In genomic region chr14:21302013-21302857, GRCh38 we compare ENCODE assay signal across 3 cellular contexts.
TF ChIP-seq lines count a peak whose summit lies in the region.

No MANE protein-coding gene starts in this region.

TF ChIP-seq in HepG2, 621 proteins besides CTCF, POLR2A, EP300 and RAD21 (continues in another document):
- TF ChIP-seq THAP11 (CRISPR knock-in tag; IDR thresholded peaks at IDR 0.05) (peak; percentile 11; the same call in 1 of the 2 replicates), JUNB (CRISPR knock-in tag; IDR thresholded peaks at IDR 0.05; ENCODE audit: borderline replicate concordance) (no peak), DPF2 (CRISPR knock-in tag; IDR thresholded peaks at IDR 0.05; ENCODE audit: borderline replicate concordance, low read depth) (no peak), FOXA1 (IDR thresholded peaks at IDR 0.05) (peak; percentile 62; the same call in 1 of the 2 replicates), FOXA1 (CRISPR knock-in tag; IDR thresholded peaks at IDR 0.05) (no peak), HMG20A (CRISPR knock-in tag; IDR thresholded peaks at IDR 0.05; ENCODE audit: borderline replicate concordance) (peak; percentile 61; the same call in 1 of the 2 replicates), ZNF713 (CRISPR knock-in tag; IDR thresholded peaks at IDR 0.05) (0 out of 2 replicates have a peak, but pooled peaks have one; percentile 40), ZNF639 (CRISPR knock-in tag; conservative IDR thresholded peaks at IDR 0.05) (no peak), ZNF333 (CRISPR knock-in tag; IDR thresholded peaks at IDR 0.05; ENCODE audit: borderline replicate concordance) (no peak)
- TF ChIP-seq, protein P1, sequence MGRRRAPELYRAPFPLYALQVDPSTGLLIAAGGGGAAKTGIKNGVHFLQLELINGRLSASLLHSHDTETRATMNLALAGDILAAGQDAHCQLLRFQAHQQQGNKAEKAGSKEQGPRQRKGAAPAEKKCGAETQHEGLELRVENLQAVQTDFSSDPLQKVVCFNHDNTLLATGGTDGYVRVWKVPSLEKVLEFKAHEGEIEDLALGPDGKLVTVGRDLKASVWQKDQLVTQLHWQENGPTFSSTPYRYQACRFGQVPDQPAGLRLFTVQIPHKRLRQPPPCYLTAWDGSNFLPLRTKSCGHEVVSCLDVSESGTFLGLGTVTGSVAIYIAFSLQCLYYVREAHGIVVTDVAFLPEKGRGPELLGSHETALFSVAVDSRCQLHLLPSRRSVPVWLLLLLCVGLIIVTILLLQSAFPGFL (CRISPR knock-in tag; IDR thresholded peaks at IDR 0.05), result no peak
- TF ChIP-seq, protein P2, sequence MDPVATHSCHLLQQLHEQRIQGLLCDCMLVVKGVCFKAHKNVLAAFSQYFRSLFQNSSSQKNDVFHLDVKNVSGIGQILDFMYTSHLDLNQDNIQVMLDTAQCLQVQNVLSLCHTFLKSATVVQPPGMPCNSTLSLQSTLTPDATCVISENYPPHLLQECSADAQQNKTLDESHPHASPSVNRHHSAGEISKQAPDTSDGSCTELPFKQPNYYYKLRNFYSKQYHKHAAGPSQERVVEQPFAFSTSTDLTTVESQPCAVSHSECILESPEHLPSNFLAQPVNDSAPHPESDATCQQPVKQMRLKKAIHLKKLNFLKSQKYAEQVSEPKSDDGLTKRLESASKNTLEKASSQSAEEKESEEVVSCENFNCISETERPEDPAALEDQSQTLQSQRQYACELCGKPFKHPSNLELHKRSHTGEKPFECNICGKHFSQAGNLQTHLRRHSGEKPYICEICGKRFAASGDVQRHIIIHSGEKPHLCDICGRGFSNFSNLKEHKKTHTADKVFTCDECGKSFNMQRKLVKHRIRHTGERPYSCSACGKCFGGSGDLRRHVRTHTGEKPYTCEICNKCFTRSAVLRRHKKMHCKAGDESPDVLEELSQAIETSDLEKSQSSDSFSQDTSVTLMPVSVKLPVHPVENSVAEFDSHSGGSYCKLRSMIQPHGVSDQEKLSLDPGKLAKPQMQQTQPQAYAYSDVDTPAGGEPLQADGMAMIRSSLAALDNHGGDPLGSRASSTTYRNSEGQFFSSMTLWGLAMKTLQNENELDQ (CRISPR knock-in tag; IDR thresholded peaks at IDR 0.05; ENCODE audit: borderline replicate concordance), result no peak

TF ChIP-seq in liver, 16 proteins besides CTCF, POLR2A, EP300 and RAD21:
- TF ChIP-seq TAF1 (conservative IDR thresholded peaks at IDR 0.05) (no peak), FOXA1 (IDR thresholded peaks at IDR 0.05) (no peak), GABPA (IDR thresholded peaks at IDR 0.05 in 1 of 2, conservative IDR thresholded peaks at IDR 0.05 in 1 of 2) (no peak), JUND (IDR thresholded peaks at IDR 0.05) (no peak), RXRA (IDR thresholded peaks at IDR 0.05) (no peak), SP1 (IDR thresholded peaks at IDR 0.05) (no peak), HNF4G (IDR thresholded peaks at IDR 0.05) (peak; percentile 15), EGR1 (IDR thresholded peaks at IDR 0.05; ENCODE audit: low read depth in 2 of 2) (no peak), HNF4A (conservative IDR thresholded peaks at IDR 0.05) (peak; percentile 38 to 68), YY1 (IDR thresholded peaks at IDR 0.05) (no peak)
- TF ChIP-seq, protein P3, sequence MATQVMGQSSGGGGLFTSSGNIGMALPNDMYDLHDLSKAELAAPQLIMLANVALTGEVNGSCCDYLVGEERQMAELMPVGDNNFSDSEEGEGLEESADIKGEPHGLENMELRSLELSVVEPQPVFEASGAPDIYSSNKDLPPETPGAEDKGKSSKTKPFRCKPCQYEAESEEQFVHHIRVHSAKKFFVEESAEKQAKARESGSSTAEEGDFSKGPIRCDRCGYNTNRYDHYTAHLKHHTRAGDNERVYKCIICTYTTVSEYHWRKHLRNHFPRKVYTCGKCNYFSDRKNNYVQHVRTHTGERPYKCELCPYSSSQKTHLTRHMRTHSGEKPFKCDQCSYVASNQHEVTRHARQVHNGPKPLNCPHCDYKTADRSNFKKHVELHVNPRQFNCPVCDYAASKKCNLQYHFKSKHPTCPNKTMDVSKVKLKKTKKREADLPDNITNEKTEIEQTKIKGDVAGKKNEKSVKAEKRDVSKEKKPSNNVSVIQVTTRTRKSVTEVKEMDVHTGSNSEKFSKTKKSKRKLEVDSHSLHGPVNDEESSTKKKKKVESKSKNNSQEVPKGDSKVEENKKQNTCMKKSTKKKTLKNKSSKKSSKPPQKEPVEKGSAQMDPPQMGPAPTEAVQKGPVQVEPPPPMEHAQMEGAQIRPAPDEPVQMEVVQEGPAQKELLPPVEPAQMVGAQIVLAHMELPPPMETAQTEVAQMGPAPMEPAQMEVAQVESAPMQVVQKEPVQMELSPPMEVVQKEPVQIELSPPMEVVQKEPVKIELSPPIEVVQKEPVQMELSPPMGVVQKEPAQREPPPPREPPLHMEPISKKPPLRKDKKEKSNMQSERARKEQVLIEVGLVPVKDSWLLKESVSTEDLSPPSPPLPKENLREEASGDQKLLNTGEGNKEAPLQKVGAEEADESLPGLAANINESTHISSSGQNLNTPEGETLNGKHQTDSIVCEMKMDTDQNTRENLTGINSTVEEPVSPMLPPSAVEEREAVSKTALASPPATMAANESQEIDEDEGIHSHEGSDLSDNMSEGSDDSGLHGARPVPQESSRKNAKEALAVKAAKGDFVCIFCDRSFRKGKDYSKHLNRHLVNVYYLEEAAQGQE (IDR thresholded peaks at IDR 0.05), result no peak

TF ChIP-seq in WTC11, 78 proteins besides CTCF, POLR2A, EP300 and RAD21:
- TF ChIP-seq, protein P4, sequence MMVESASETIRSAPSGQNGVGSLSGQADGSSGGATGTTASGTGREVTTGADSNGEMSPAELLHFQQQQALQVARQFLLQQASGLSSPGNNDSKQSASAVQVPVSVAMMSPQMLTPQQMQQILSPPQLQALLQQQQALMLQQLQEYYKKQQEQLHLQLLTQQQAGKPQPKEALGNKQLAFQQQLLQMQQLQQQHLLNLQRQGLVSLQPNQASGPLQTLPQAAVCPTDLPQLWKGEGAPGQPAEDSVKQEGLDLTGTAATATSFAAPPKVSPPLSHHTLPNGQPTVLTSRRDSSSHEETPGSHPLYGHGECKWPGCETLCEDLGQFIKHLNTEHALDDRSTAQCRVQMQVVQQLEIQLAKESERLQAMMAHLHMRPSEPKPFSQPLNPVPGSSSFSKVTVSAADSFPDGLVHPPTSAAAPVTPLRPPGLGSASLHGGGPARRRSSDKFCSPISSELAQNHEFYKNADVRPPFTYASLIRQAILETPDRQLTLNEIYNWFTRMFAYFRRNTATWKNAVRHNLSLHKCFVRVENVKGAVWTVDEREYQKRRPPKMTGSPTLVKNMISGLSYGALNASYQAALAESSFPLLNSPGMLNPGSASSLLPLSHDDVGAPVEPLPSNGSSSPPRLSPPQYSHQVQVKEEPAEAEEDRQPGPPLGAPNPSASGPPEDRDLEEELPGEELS (CRISPR knock-in tag; IDR thresholded peaks at IDR 0.05), result no peak
- TF ChIP-seq ZNF232 (CRISPR knock-in tag; IDR thresholded peaks at IDR 0.05) (no peak), HMGA2 (CRISPR knock-in tag; IDR thresholded peaks at IDR 0.05) (no peak), RELA (CRISPR knock-in tag; IDR thresholded peaks at IDR 0.05; ENCODE audit: borderline replicate concordance) (no peak), RORB (CRISPR knock-in tag; IDR thresholded peaks at IDR 0.05) (no peak), NFATC4 (CRISPR knock-in tag; IDR thresholded peaks at IDR 0.05) (no peak), ZNF532 (CRISPR knock-in tag; IDR thresholded peaks at IDR 0.05; ENCODE audit: borderline replicate concordance) (no peak), CBFB (CRISPR knock-in tag; IDR thresholded peaks at IDR 0.05; ENCODE audit: low read depth) (no peak), NFE2L1 (CRISPR knock-in tag; IDR thresholded peaks at IDR 0.05) (no peak), GRHL2 (CRISPR knock-in tag; IDR thresholded peaks at IDR 0.05; ENCODE audit: insufficient replicate concordance, severe bottlenecking) (no peak)
- TF ChIP-seq, protein P5, sequence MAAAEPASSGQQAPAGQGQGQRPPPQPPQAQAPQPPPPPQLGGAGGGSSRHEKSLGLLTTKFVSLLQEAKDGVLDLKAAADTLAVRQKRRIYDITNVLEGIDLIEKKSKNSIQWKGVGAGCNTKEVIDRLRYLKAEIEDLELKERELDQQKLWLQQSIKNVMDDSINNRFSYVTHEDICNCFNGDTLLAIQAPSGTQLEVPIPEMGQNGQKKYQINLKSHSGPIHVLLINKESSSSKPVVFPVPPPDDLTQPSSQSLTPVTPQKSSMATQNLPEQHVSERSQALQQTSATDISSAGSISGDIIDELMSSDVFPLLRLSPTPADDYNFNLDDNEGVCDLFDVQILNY (CRISPR knock-in tag; IDR thresholded peaks at IDR 0.05), result no peak
- TF ChIP-seq, protein P6, sequence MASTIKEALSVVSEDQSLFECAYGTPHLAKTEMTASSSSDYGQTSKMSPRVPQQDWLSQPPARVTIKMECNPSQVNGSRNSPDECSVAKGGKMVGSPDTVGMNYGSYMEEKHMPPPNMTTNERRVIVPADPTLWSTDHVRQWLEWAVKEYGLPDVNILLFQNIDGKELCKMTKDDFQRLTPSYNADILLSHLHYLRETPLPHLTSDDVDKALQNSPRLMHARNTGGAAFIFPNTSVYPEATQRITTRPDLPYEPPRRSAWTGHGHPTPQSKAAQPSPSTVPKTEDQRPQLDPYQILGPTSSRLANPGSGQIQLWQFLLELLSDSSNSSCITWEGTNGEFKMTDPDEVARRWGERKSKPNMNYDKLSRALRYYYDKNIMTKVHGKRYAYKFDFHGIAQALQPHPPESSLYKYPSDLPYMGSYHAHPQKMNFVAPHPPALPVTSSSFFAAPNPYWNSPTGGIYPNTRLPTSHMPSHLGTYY (CRISPR knock-in tag; IDR thresholded peaks at IDR 0.05), result no peak
